In the genomic region with DNA sequence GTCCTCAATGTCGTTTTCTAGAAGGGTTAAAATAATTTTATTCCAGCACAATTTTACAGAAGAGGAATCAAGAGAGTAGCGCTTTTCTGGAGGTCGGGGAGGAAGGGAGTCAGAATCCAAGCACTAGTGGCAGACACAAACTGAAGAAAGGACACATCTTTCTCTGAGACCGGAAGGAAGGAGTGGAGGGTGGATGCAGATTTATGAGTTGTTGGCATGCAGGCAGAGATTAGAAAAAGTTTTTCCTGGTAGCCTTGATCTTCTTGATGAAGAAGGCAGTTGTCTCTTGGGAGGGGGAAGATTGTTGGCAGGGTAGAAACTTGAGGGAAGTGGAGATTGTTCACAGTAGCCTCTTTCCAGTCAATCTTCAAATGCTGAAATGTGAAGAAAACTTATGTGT, we compare ENCODE assay signal across 40 cellular contexts.
"Had no signal": no experiment of that assay in that cellular context is flagged by ENCODE, and none has a peak within 500 bp of the region (broad histone marks: within the 10 kb centered on the region; RNA-seq: fewer than 3 reads in every experiment).

No MANE protein-coding gene starts in this region.

- DNase-seq: activated effector memory CD4-positive, alpha-beta T cell treated with anti-CD3 and anti-CD28 coated beads, Interleukin-2, amount 50 U/mL, for 16 hours; activated effector memory CD4-positive, alpha-beta T cell treated with Interleukin-2 at 50 U/mL for 16 hours; activated gamma-delta T cell; activated gamma-delta T cell treated with Interleukin-2 at 50 U/mL for 16 hours; activated naive CD4-positive, alpha-beta T cell; activated naive CD4-positive, alpha-beta T cell treated with anti-CD3 and anti-CD28 coated beads for 36 hours; activated naive CD4-positive, alpha-beta T cell treated with anti-CD3 and anti-CD28 coated beads, Interleukin-2, amount 10 ng/mL, durations not matched to agents 7 days and 5 days; activated naive CD4-positive, alpha-beta T cell treated with anti-CD3 and anti-CD28 coated beads, Interleukin-2, amount 50 U/mL, for 16 hours; activated naive CD4-positive, alpha-beta T cell treated with Interleukin-2 at 50 U/mL for 16 hours; activated naive CD8-positive, alpha-beta T cell treated with anti-CD3 and anti-CD28 coated beads for 36 hours; activated naive CD8-positive, alpha-beta T cell treated with anti-CD3 and anti-CD28 coated beads, Interleukin-2, amount 10 ng/mL, durations not matched to agents 7 days and 5 days; activated naive CD8-positive, alpha-beta T cell treated with anti-CD3 and anti-CD28 coated beads, Interleukin-2, amount 50 U/mL, for 24 hours; activated T-cell treated with anti-CD3 and anti-CD28 coated beads, Interleukin-2, amount 50 U/mL, for 1 hour; activated T-cell treated with anti-CD3 and anti-CD28 coated beads, Interleukin-2, amount 50 U/mL, for 24 hours; activated T-cell treated with anti-CD3 and anti-CD28 coated beads, Interleukin-2, amount 50 U/mL, for 4 hours; activated T-cell treated with anti-CD3 and anti-CD28 coated beads, Interleukin-2, amount 50 U/mL, for 48 hours; activated T-cell treated with anti-CD3 and anti-CD28 coated beads, Interleukin-2, amount 50 U/mL, for 72 hours; adrenal gland; amniotic stem cell; amygdala; anterior cingulate cortex; aorta; body of pancreas; brain microvascular endothelial cell; caudate nucleus; central memory CD4-positive, alpha-beta T cell; cerebellar nuclear complex had no signal

- H3K27me3 ChIP-seq: adrenal gland, ascending aorta, body of pancreas, brain microvascular endothelial cell, breast epithelium, cardiac muscle cell had no signal

- H3K27me3 Mint-ChIP-seq: activated naive CD4-positive, alpha-beta T cell treated with anti-CD3 and anti-CD28 coated beads, Interleukin-2, amount 10 ng/mL, durations not matched to agents 7 days and 5 days; activated naive CD4-positive, alpha-beta T cell treated with anti-CD3 and anti-CD28 coated beads, Interleukin-2, amount 50 U/mL, for 24 hours; activated naive CD8-positive, alpha-beta T cell treated with anti-CD3 and anti-CD28 coated beads for 36 hours; activated naive CD8-positive, alpha-beta T cell treated with anti-CD3 and anti-CD28 coated beads, Interleukin-2, amount 10 ng/mL, durations not matched to agents 7 days and 5 days; activated naive CD8-positive, alpha-beta T cell treated with anti-CD3 and anti-CD28 coated beads, Interleukin-2, amount 50 U/mL, for 24 hours; activated T-cell treated with anti-CD3 and anti-CD28 coated beads, Interleukin-2, amount 50 U/mL, for 24 hours; activated T-helper 17 cell treated with anti-CD3 and anti-CD28 coated beads, Interleukin-2, amount 50 U/mL, for 72 hours; brain had no signal

- H3K27ac Mint-ChIP-seq: activated naive CD4-positive, alpha-beta T cell treated with anti-CD3 and anti-CD28 coated beads for 36 hours; activated naive CD4-positive, alpha-beta T cell treated with anti-CD3 and anti-CD28 coated beads, Interleukin-2, amount 10 ng/mL, durations not matched to agents 7 days and 5 days; activated naive CD4-positive, alpha-beta T cell treated with anti-CD3 and anti-CD28 coated beads, Interleukin-2, amount 50 U/mL, for 24 hours; activated naive CD4-positive, alpha-beta T cell treated with anti-CD3 and anti-CD28 coated beads, Interleukin-2, amount 50 U/mL, for 72 hours; activated naive CD8-positive, alpha-beta T cell; activated naive CD8-positive, alpha-beta T cell treated with anti-CD3 and anti-CD28 coated beads for 36 hours; activated naive CD8-positive, alpha-beta T cell treated with anti-CD3 and anti-CD28 coated beads, Interleukin-2, amount 10 ng/mL, durations not matched to agents 7 days and 5 days; activated naive CD8-positive, alpha-beta T cell treated with anti-CD3 and anti-CD28 coated beads, Interleukin-2, amount 50 U/mL, for 24 hours; activated T-cell treated with anti-CD3 and anti-CD28 coated beads, Interleukin-2, amount 50 U/mL, for 24 hours; activated T-cell treated with anti-CD3 and anti-CD28 coated beads, Interleukin-2, amount 50 U/mL, for 72 hours; activated T-helper 1 cell treated with anti-CD3 and anti-CD28 coated beads, Interleukin-12 subunit alpha, Interleukin-12 subunit beta, Interleukin-2, Interleukin-4 antibody, amounts not matched to agents 30 ng/mL and 10 ng/mL and 1 ng/mL, durations not matched to agents 14 hours and 24 hours and 36 hours; activated T-helper 17 cell treated with anti-CD3 and anti-CD28 coated beads, Interleukin-2, amount 50 U/mL, for 72 hours; activated T-helper 2 cell treated with anti-CD3 and anti-CD28 coated beads, Interferon-gamma antibody, Interleukin-2, Interleukin-4, amounts not matched to agents 10 μg/mL and 5 μg/mL and 100 μg/mL, durations not matched to agents 14 hours and 24 hours and 36 hours; brain had no signal

- H3K9me3 Mint-ChIP-seq: activated naive CD4-positive, alpha-beta T cell treated with anti-CD3 and anti-CD28 coated beads for 36 hours; activated naive CD4-positive, alpha-beta T cell treated with anti-CD3 and anti-CD28 coated beads, Interleukin-2, amount 10 ng/mL, durations not matched to agents 7 days and 5 days; activated naive CD4-positive, alpha-beta T cell treated with anti-CD3 and anti-CD28 coated beads, Interleukin-2, amount 50 U/mL, for 24 hours; activated naive CD8-positive, alpha-beta T cell treated with anti-CD3 and anti-CD28 coated beads for 36 hours; activated naive CD8-positive, alpha-beta T cell treated with anti-CD3 and anti-CD28 coated beads, Interleukin-2, amount 10 ng/mL, durations not matched to agents 7 days and 5 days; activated naive CD8-positive, alpha-beta T cell treated with anti-CD3 and anti-CD28 coated beads, Interleukin-2, amount 50 U/mL, for 24 hours; activated T-cell treated with anti-CD3 and anti-CD28 coated beads, Interleukin-2, amount 50 U/mL, for 24 hours; activated T-cell treated with anti-CD3 and anti-CD28 coated beads, Interleukin-2, amount 50 U/mL, for 4 hours; activated T-helper 1 cell treated with anti-CD3 and anti-CD28 coated beads, Interleukin-12 subunit alpha, Interleukin-12 subunit beta, Interleukin-2, Interleukin-4 antibody, amounts not matched to agents 30 ng/mL and 10 ng/mL and 1 ng/mL, durations not matched to agents 14 hours and 24 hours and 36 hours; activated T-helper 17 cell treated with anti-CD3 and anti-CD28 coated beads, Interleukin-2, amount 50 U/mL, for 72 hours; activated T-helper 2 cell treated with anti-CD3 and anti-CD28 coated beads, Interferon-gamma antibody, Interleukin-2, Interleukin-4, amounts not matched to agents 10 μg/mL and 5 μg/mL and 100 μg/mL, durations not matched to agents 14 hours and 24 hours and 36 hours; brain had no signal

- H3K27ac ChIP-seq: adrenal gland, ascending aorta, body of pancreas, brain microvascular endothelial cell, breast epithelium, cardiac muscle cell had no signal

- H3K36me3 Mint-ChIP-seq: activated naive CD4-positive, alpha-beta T cell treated with anti-CD3 and anti-CD28 coated beads, Interleukin-2, amount 10 ng/mL, durations not matched to agents 7 days and 5 days; activated naive CD4-positive, alpha-beta T cell treated with anti-CD3 and anti-CD28 coated beads, Interleukin-2, amount 50 U/mL, for 24 hours; activated naive CD4-positive, alpha-beta T cell treated with anti-CD3 and anti-CD28 coated beads, Interleukin-2, amount 50 U/mL, for 72 hours; activated naive CD8-positive, alpha-beta T cell; activated naive CD8-positive, alpha-beta T cell treated with anti-CD3 and anti-CD28 coated beads for 36 hours; activated naive CD8-positive, alpha-beta T cell treated with anti-CD3 and anti-CD28 coated beads, Interleukin-2, amount 10 ng/mL, durations not matched to agents 7 days and 5 days; brain had no signal

- H3K36me3 ChIP-seq: adrenal gland, ascending aorta, brain microvascular endothelial cell, breast epithelium, cardiac muscle cell had no signal

- FAIRE-seq: astrocyte, bronchial epithelial cell had no signal

- H3K4me1 Mint-ChIP-seq: activated naive CD4-positive, alpha-beta T cell treated with anti-CD3 and anti-CD28 coated beads, Interleukin-2, amount 10 ng/mL, durations not matched to agents 7 days and 5 days; activated naive CD4-positive, alpha-beta T cell treated with anti-CD3 and anti-CD28 coated beads, Interleukin-2, amount 50 U/mL, for 24 hours; activated naive CD8-positive, alpha-beta T cell treated with anti-CD3 and anti-CD28 coated beads for 36 hours; activated naive CD8-positive, alpha-beta T cell treated with anti-CD3 and anti-CD28 coated beads, Interleukin-2, amount 10 ng/mL, durations not matched to agents 7 days and 5 days; activated naive CD8-positive, alpha-beta T cell treated with anti-CD3 and anti-CD28 coated beads, Interleukin-2, amount 50 U/mL, for 24 hours; activated T-helper 17 cell treated with anti-CD3 and anti-CD28 coated beads, Interleukin-2, amount 50 U/mL, for 72 hours; brain; central memory CD8-positive, alpha-beta T cell had no signal

- H3K4me3 Mint-ChIP-seq: activated naive CD4-positive, alpha-beta T cell treated with anti-CD3 and anti-CD28 coated beads for 36 hours; activated naive CD4-positive, alpha-beta T cell treated with anti-CD3 and anti-CD28 coated beads, Interleukin-2, amount 10 ng/mL, durations not matched to agents 7 days and 5 days; activated naive CD4-positive, alpha-beta T cell treated with anti-CD3 and anti-CD28 coated beads, Interleukin-2, amount 50 U/mL, for 24 hours; activated naive CD8-positive, alpha-beta T cell; activated naive CD8-positive, alpha-beta T cell treated with anti-CD3 and anti-CD28 coated beads for 36 hours; activated naive CD8-positive, alpha-beta T cell treated with anti-CD3 and anti-CD28 coated beads, Interleukin-2, amount 10 ng/mL, durations not matched to agents 7 days and 5 days; activated naive CD8-positive, alpha-beta T cell treated with anti-CD3 and anti-CD28 coated beads, Interleukin-2, amount 50 U/mL, for 24 hours; activated T-cell treated with anti-CD3 and anti-CD28 coated beads, Interleukin-2, amount 50 U/mL, for 24 hours; activated T-cell treated with anti-CD3 and anti-CD28 coated beads, Interleukin-2, amount 50 U/mL, for 4 hours; activated T-cell treated with anti-CD3 and anti-CD28 coated beads, Interleukin-2, amount 50 U/mL, for 72 hours; activated T-helper 1 cell treated with anti-CD3 and anti-CD28 coated beads, Interleukin-12 subunit alpha, Interleukin-12 subunit beta, Interleukin-2, Interleukin-4 antibody, amounts not matched to agents 30 ng/mL and 10 ng/mL and 1 ng/mL, durations not matched to agents 14 hours and 24 hours and 36 hours; activated T-helper 17 cell treated with anti-CD3 and anti-CD28 coated beads, Interleukin-2, amount 50 U/mL, for 72 hours; brain; central memory CD8-positive, alpha-beta T cell had no signal

- ATAC-seq: activated naive CD4-positive, alpha-beta T cell treated with anti-CD3 and anti-CD28 coated beads, Interleukin-2, amount 50 U/mL, for 72 hours; activated naive CD8-positive, alpha-beta T cell treated with anti-CD3 and anti-CD28 coated beads, Interleukin-2, amount 50 U/mL, for 24 hours; activated T-cell treated with anti-CD3 and anti-CD28 coated beads, Interleukin-2, amount 50 U/mL, for 4 hours; activated T-cell treated with anti-CD3 and anti-CD28 coated beads, Interleukin-2, amount 50 U/mL, for 72 hours; activated T-helper 17 cell treated with anti-CD3 and anti-CD28 coated beads, Interleukin-2, amount 50 U/mL, for 72 hours; body of pancreas had no signal

- H3K4me1 ChIP-seq: adrenal gland, ascending aorta, breast epithelium had no signal

- H3K9me3 ChIP-seq: adrenal gland, ascending aorta, body of pancreas, breast epithelium had no signal

- H3K4me3 ChIP-seq: adrenal gland, ascending aorta, body of pancreas, breast epithelium, cardiac muscle cell had no signal
